Comparison of ENCODE assay signal across 9 cellular contexts in the genomic region with DNA sequence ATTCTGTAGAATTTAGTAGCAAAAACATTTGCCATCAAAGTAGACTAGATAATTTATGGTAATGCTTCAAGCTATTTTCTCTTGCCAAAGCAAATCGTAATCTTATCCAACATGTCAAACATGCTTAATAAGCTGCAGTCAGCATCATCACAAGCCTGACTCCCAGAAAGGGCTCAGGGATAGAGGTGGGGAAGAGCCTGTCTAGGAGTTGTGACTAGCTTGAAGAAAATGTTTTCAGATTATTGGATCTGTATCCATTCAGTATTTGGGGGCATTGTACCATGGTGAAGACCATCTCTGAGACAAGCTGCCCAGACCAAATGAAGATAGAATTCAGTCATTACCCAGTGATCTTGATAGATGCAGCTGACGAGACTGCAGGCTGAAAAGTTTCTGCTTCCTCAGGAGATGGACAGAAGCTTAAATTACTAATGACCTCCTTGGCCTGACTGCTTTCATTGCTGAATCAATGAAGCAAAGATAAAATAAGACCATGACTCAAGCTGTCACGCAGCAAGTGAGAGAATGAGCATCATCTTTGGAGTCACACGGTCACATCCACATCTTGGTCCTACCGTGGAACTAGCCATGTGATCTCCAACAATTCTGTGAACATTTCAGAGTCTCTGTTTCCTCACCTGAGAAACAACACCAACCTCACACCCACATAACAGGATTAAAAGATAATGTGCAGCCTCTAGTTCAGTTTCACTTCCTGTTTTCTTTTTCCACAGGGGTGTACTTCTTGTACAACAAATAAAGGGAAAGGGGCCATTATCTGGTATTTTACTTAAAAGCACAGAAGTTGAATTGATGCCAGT. TPM values are rescaled to one million over a fixed set of nuclear protein-coding genes. Genes with fewer than 3 reads are reported as not detected.
A peak's percentile ranks its signal among the peaks of the same experiment; 100 is the strongest.
DNase-seq lines count a peak whose midpoint lies in the region; ATAC-seq and TF ChIP-seq lines count a peak whose summit lies in the region.
"Had no signal": no experiment of that assay in that cellular context is flagged by ENCODE, and none has a peak within 500 bp of the region (broad histone marks: within the 10 kb centered on the region; RNA-seq: fewer than 3 reads in every experiment).

No MANE protein-coding gene starts in this region.

- peaks cover 26 to 42% (median 33%) of the 10 kb centered on the region in 10 experiments for H3K4me1 ChIP-seq in BLaER1 treated with 17β-estradiol and CSF1 and Interleukin-3, amounts not matched to agents 10 nM and 100 nM
- H3K4me1 ChIP-seq in upper lobe of right lung: peaks cover 26% of the 10 kb centered on the region

- H3K4me3 Mint-ChIP-seq in activated T-helper 1 cell treated with anti-CD3 and anti-CD28 coated beads, Interleukin-12 subunit alpha, Interleukin-12 subunit beta, Interleukin-2, Interleukin-4 antibody, amounts not matched to agents 30 ng/mL and 10 ng/mL and 1 ng/mL, durations not matched to agents 14 hours and 24 hours and 36 hours: peak overlapping the region; percentile 73
- H3K4me3 Mint-ChIP-seq: neural crest cell had no signal

- H3K27ac ChIP-seq in BLaER1 treated with 17β-estradiol and CSF1 and Interleukin-3, amounts not matched to agents 10 nM and 100 nM: no peak overlapping the region
- no peak overlapping the region for H3K27ac ChIP-seq in upper lobe of right lung

- H3K4me2 ChIP-seq in BLaER1 treated with 17β-estradiol and CSF1 and Interleukin-3, amounts not matched to agents 10 nM and 100 nM: peak overlapping the region; percentile 15 to 63 (median 37); a peak in 21 of 22 replicates

- no peaks in the 10 kb centered on the region for H3K9me3 ChIP-seq in BLaER1 treated with 17β-estradiol and CSF1 and Interleukin-3, amounts not matched to agents 10 nM and 100 nM (replicated peaks in 1 of 11)
- H3K9me3 ChIP-seq in upper lobe of right lung: no peaks in the 10 kb centered on the region

- H4K20me1 ChIP-seq in BLaER1 treated with 17β-estradiol and CSF1 and Interleukin-3, amounts not matched to agents 10 nM and 100 nM: no peaks in the 10 kb centered on the region

- H3K9me3 Mint-ChIP-seq in activated T-helper 1 cell treated with anti-CD3 and anti-CD28 coated beads, Interleukin-12 subunit alpha, Interleukin-12 subunit beta, Interleukin-2, Interleukin-4 antibody, amounts not matched to agents 30 ng/mL and 10 ng/mL and 1 ng/mL, durations not matched to agents 14 hours and 24 hours and 36 hours: no peaks in the 10 kb centered on the region
- H3K9me3 Mint-ChIP-seq: neural crest cell had no signal

- peaks cover 0 to 95% (median 79%) of the 10 kb centered on the region in 11 experiments; a peak in 18 of 22 replicates for H3K36me3 ChIP-seq in BLaER1 treated with 17β-estradiol and CSF1 and Interleukin-3, amounts not matched to agents 10 nM and 100 nM
- H3K36me3 ChIP-seq in upper lobe of right lung: peaks cover 39% of the 10 kb centered on the region

- peak overlapping the region; percentile 86 for H3K27ac Mint-ChIP-seq in activated T-helper 1 cell treated with anti-CD3 and anti-CD28 coated beads, Interleukin-12 subunit alpha, Interleukin-12 subunit beta, Interleukin-2, Interleukin-4 antibody, amounts not matched to agents 30 ng/mL and 10 ng/mL and 1 ng/mL, durations not matched to agents 14 hours and 24 hours and 36 hours

- ATAC-seq in GM19328 (IDR thresholded peaks at IDR 0.05; ENCODE audit: unreplicated experiment) (peak; percentile 77), HG03280 (IDR thresholded peaks at IDR 0.05; ENCODE audit: unreplicated experiment) (peak; percentile 89), upper lobe of right lung (peak; percentile 45), left lobe of liver (no peak)

- H3K36me3 Mint-ChIP-seq in activated T-helper 1 cell treated with anti-CD3 and anti-CD28 coated beads, Interleukin-12 subunit alpha, Interleukin-12 subunit beta, Interleukin-2, Interleukin-4 antibody, amounts not matched to agents 30 ng/mL and 10 ng/mL and 1 ng/mL, durations not matched to agents 14 hours and 24 hours and 36 hours (ENCODE audit: low read depth): peaks cover 70% of the 10 kb centered on the region

- intact Hi-C loops in activated T-helper 1 cell treated with anti-CD3 and anti-CD28 coated beads, Interleukin-12 subunit alpha, Interleukin-12 subunit beta, Interleukin-2, Interleukin-4 antibody, amounts not matched to agents 30 ng/mL and 10 ng/mL and 1 ng/mL, durations not matched to agents 14 hours and 24 hours and 36 hours (cut with micrococcal nuclease): loop anchor here (1.0 kb wide), 3 partner anchors 9 to 14 kb away; a partner anchor contains a TSS
- intact Hi-C loops in upper lobe of right lung (cut with DNase I): no loop called here
- intact Hi-C loops in head of caudate nucleus (cut with DNase I): no loop called here

- no peak overlapping the region for H3K9ac ChIP-seq in BLaER1 treated with 17β-estradiol and CSF1 and Interleukin-3, amounts not matched to agents 10 nM and 100 nM

- peaks cover 77% of the 10 kb centered on the region for H3K4me1 Mint-ChIP-seq in activated T-helper 1 cell treated with anti-CD3 and anti-CD28 coated beads, Interleukin-12 subunit alpha, Interleukin-12 subunit beta, Interleukin-2, Interleukin-4 antibody, amounts not matched to agents 30 ng/mL and 10 ng/mL and 1 ng/mL, durations not matched to agents 14 hours and 24 hours and 36 hours (ENCODE audit: low read depth)
- H3K4me1 Mint-ChIP-seq: neural crest cell had no signal

- H3K27me3 ChIP-seq in BLaER1 treated with 17β-estradiol and CSF1 and Interleukin-3, amounts not matched to agents 10 nM and 100 nM: no peaks in the 10 kb centered on the region
- H3K27me3 ChIP-seq in upper lobe of right lung: no peaks in the 10 kb centered on the region

- DNase-seq in activated T-helper 1 cell treated with anti-CD3 and anti-CD28 coated beads, Interleukin-12 subunit alpha, Interleukin-12 subunit beta, Interleukin-2, Interleukin-4 antibody, amounts not matched to agents 30 ng/mL and 10 ng/mL and 1 ng/mL, durations not matched to agents 14 hours and 24 hours and 36 hours (ENCODE audit: low spot score): peak; percentile 52
- DNase-seq in upper lobe of right lung: no peak
- no peak for DNase-seq in head of caudate nucleus
- no peak for DNase-seq in left lobe of liver (ENCODE audit: low spot score)
- no peak for DNase-seq in HuH-7.5 (ENCODE audit: low spot score)

- TF ChIP-seq CTCF in upper lobe of right lung (IDR thresholded peaks at IDR 0.05): no peak

- no peak overlapping the region for H3K4me3 ChIP-seq in BLaER1 treated with 17β-estradiol and CSF1 and Interleukin-3, amounts not matched to agents 10 nM and 100 nM
- no peak overlapping the region for H3K4me3 ChIP-seq in upper lobe of right lung

- H3K27me3 Mint-ChIP-seq in activated T-helper 1 cell treated with anti-CD3 and anti-CD28 coated beads, Interleukin-12 subunit alpha, Interleukin-12 subunit beta, Interleukin-2, Interleukin-4 antibody, amounts not matched to agents 30 ng/mL and 10 ng/mL and 1 ng/mL, durations not matched to agents 14 hours and 24 hours and 36 hours (ENCODE audit: insufficient read depth): no peaks in the 10 kb centered on the region

RNA-seq across cellular contexts. Expression of a gene that starts 9.4 kb away (rescaled TPM):
- 52.9 and 54.4 TPM in 2 replicates for total RNA-seq in activated T-helper 1 cell treated with anti-CD3 and anti-CD28 coated beads, Interleukin-12 subunit alpha, Interleukin-12 subunit beta, Interleukin-2, Interleukin-4 antibody, amounts not matched to agents 30 ng/mL and 10 ng/mL and 1 ng/mL, durations not matched to agents 14 hours and 24 hours and 36 hours
- 26.9 TPM for total RNA-seq in upper lobe of right lung
- total RNA-seq in left lobe of liver: 7.1 TPM
- total RNA-seq: neural crest cell had no signal

RNA-seq across cellular contexts. Expression of a gene that starts 50.2 kb away (rescaled TPM):
- total RNA-seq in activated T-helper 1 cell treated with anti-CD3 and anti-CD28 coated beads, Interleukin-12 subunit alpha, Interleukin-12 subunit beta, Interleukin-2, Interleukin-4 antibody, amounts not matched to agents 30 ng/mL and 10 ng/mL and 1 ng/mL, durations not matched to agents 14 hours and 24 hours and 36 hours: 37.7 and 40.7 TPM in 2 replicates
- 50.6 TPM for total RNA-seq in upper lobe of right lung
- 8.4 TPM for total RNA-seq in left lobe of liver
